Comparison of ENCODE assay signal across 16 cellular contexts in the genomic region with DNA sequence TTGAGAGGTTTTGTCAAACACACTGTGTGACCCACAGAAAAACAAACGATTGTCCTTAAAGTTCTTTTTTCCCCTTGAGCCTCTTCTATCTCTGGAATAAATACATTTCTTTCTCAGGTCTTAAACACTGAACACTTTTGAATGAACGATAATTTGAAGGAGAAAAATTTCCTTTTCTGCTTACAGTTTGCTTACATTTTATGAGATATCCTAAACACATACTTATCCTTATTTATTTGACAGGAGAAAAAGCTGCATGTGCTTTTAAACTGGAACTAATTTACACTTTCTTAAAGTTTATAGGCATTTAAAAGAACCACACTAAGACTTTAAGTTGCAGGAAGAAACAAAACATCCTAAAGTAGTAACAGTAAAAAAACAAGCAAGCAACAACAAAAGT. TPM values are rescaled to one million over a fixed set of nuclear protein-coding genes. Genes with fewer than 3 reads are reported as not detected.
"Had no signal": no experiment of that assay in that cellular context is flagged by ENCODE, and none has a peak within 500 bp of the region (broad histone marks: within the 10 kb centered on the region; RNA-seq: fewer than 3 reads in every experiment).

No MANE protein-coding gene starts in this region.

- ATAC-seq: activated naive CD8-positive, alpha-beta T cell treated with anti-CD3 and anti-CD28 coated beads, Interleukin-2, amount 50 U/mL, for 24 hours; stimulated activated effector memory CD8-positive, alpha-beta T cell treated with anti-CD3 and anti-CD28 coated beads, Interleukin-12 subunit alpha, Interleukin-12 subunit beta, amount 100 ng/mL, for 72 hours had no signal

- H3K9me3 ChIP-seq: ascending aorta, tibial artery, vagina had no signal

- H3K36me3 ChIP-seq: ascending aorta, tibial artery, vagina had no signal

- H3K4me3 Mint-ChIP-seq: activated CD4-positive, alpha-beta T cell treated with anti-CD3 and anti-CD28 coated beads, Interleukin-2, amount 10 ng/mL, durations not matched to agents 24 days and 14 days; activated naive CD8-positive, alpha-beta T cell treated with anti-CD3 and anti-CD28 coated beads, Interleukin-2, amount 50 U/mL, for 24 hours; stimulated activated effector memory CD8-positive, alpha-beta T cell treated with anti-CD3 and anti-CD28 coated beads, Interleukin-12 subunit alpha, Interleukin-12 subunit beta, amount 100 ng/mL, for 72 hours had no signal

- H3K27ac Mint-ChIP-seq: activated CD4-positive, alpha-beta T cell treated with anti-CD3 and anti-CD28 coated beads, Interleukin-2, amount 10 ng/mL, durations not matched to agents 24 days and 14 days; activated naive CD8-positive, alpha-beta T cell treated with anti-CD3 and anti-CD28 coated beads, Interleukin-2, amount 50 U/mL, for 24 hours; stimulated activated effector memory CD8-positive, alpha-beta T cell treated with anti-CD3 and anti-CD28 coated beads, Interleukin-12 subunit alpha, Interleukin-12 subunit beta, amount 100 ng/mL, for 72 hours had no signal

- H3K4me3 ChIP-seq: ascending aorta, tibial artery, vagina had no signal

- H3K27ac ChIP-seq: ascending aorta, tibial artery, vagina had no signal

- DNase-seq: activated CD4-positive, alpha-beta T cell treated with anti-CD3 and anti-CD28 coated beads, Interleukin-2, amount 10 ng/mL, durations not matched to agents 24 days and 14 days; activated CD8-positive, alpha-beta memory T cell treated with anti-CD3 and anti-CD28 coated beads for 24 hours; activated naive CD4-positive, alpha-beta T cell treated with Interleukin-2 at 50 U/mL for 16 hours; activated naive CD8-positive, alpha-beta T cell treated with anti-CD3 and anti-CD28 coated beads, Interleukin-2, amount 50 U/mL, for 24 hours; foreskin melanocyte; kidney glomerular epithelial cell; mesendoderm; retina; T1000; tibial artery had no signal

- H3K36me3 Mint-ChIP-seq: stimulated activated effector memory CD8-positive, alpha-beta T cell treated with anti-CD3 and anti-CD28 coated beads, Interleukin-12 subunit alpha, Interleukin-12 subunit beta, amount 100 ng/mL, for 72 hours had no signal

- H3K9me3 Mint-ChIP-seq: activated CD4-positive, alpha-beta T cell treated with anti-CD3 and anti-CD28 coated beads, Interleukin-2, amount 10 ng/mL, durations not matched to agents 24 days and 14 days; activated naive CD8-positive, alpha-beta T cell treated with anti-CD3 and anti-CD28 coated beads, Interleukin-2, amount 50 U/mL, for 24 hours; stimulated activated effector memory CD8-positive, alpha-beta T cell treated with anti-CD3 and anti-CD28 coated beads, Interleukin-12 subunit alpha, Interleukin-12 subunit beta, amount 100 ng/mL, for 72 hours had no signal

RNA-seq across cellular contexts. Expression of a gene that starts 4.8 kb away (rescaled TPM):
- total RNA-seq: activated CD4-positive, alpha-beta T cell treated with anti-CD3 and anti-CD28 coated beads, Interleukin-2, amount 10 ng/mL, durations not matched to agents 24 days and 14 days; ascending aorta; cardiac septum; vagina had no signal

RNA-seq across cellular contexts. Expression of a gene that starts 24.0 kb away (rescaled TPM):
- total RNA-seq: activated CD4-positive, alpha-beta T cell treated with anti-CD3 and anti-CD28 coated beads, Interleukin-2, amount 10 ng/mL, durations not matched to agents 24 days and 14 days; ascending aorta; cardiac septum; liver; skeletal muscle tissue; vagina had no signal
